Comparison of ENCODE assay signal across 1 cellular context in the genomic region with DNA sequence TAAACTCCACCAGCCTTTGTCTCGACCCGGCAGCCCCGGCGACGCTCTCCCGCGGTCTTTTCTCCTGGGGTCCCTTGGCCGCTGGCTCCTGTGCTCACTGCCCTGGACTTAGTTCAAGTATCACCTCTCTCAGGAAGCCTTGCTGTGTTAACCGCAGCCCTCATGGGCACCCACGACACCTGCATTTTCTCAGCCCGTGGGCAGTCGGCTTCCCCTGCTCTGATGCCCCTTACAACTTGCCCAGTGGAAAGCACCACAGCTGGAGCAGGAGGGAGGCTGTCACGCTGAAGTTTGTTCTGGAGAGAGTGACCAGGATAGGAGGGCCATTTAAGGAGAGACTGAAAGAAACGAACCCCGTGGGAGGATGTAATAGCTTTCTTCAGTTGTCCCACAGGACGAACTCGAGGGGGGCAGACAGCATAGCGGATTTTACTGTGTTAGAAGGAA.
TF ChIP-seq lines count a peak whose summit lies in the region.

No MANE protein-coding gene starts in this region.

TF ChIP-seq in GM12878, 131 proteins besides CTCF, POLR2A, EP300 and RAD21 (continued from another document):
- TF ChIP-seq, protein P1, sequence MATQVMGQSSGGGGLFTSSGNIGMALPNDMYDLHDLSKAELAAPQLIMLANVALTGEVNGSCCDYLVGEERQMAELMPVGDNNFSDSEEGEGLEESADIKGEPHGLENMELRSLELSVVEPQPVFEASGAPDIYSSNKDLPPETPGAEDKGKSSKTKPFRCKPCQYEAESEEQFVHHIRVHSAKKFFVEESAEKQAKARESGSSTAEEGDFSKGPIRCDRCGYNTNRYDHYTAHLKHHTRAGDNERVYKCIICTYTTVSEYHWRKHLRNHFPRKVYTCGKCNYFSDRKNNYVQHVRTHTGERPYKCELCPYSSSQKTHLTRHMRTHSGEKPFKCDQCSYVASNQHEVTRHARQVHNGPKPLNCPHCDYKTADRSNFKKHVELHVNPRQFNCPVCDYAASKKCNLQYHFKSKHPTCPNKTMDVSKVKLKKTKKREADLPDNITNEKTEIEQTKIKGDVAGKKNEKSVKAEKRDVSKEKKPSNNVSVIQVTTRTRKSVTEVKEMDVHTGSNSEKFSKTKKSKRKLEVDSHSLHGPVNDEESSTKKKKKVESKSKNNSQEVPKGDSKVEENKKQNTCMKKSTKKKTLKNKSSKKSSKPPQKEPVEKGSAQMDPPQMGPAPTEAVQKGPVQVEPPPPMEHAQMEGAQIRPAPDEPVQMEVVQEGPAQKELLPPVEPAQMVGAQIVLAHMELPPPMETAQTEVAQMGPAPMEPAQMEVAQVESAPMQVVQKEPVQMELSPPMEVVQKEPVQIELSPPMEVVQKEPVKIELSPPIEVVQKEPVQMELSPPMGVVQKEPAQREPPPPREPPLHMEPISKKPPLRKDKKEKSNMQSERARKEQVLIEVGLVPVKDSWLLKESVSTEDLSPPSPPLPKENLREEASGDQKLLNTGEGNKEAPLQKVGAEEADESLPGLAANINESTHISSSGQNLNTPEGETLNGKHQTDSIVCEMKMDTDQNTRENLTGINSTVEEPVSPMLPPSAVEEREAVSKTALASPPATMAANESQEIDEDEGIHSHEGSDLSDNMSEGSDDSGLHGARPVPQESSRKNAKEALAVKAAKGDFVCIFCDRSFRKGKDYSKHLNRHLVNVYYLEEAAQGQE (IDR thresholded peaks at IDR 0.05; ENCODE audit: low read depth, low read length), result no peak
- TF ChIP-seq RELA (IDR thresholded peaks at IDR 0.05; ENCODE audit: borderline replicate concordance, partially characterized antibody) (peak; percentile 3), ATF7 (IDR thresholded peaks at IDR 0.05; ENCODE audit: low read depth) (no peak), ZNF384 (IDR thresholded peaks at IDR 0.05; ENCODE audit: borderline replicate concordance, low read depth, low read length) (no peak), HCFC1 (IDR thresholded peaks at IDR 0.05; ENCODE audit: low read length) (no peak), RUNX3 (IDR thresholded peaks at IDR 0.05; ENCODE audit: low read length) (peak; percentile 61), CHD2 (IDR thresholded peaks at IDR 0.05; ENCODE audit: borderline replicate concordance, low read depth, low read length) (no peak), CREB1 (IDR thresholded peaks at IDR 0.05; ENCODE audit: low read depth) (peak; percentile 1; the same call in 1 of the 2 replicates), SREBF1 (IDR thresholded peaks at IDR 0.05; ENCODE audit: low read length) (no peak), IKZF2 (IDR thresholded peaks at IDR 0.05) (0 out of 4 replicates have a peak, but pooled peaks of 1 of the 2 experiments have one; percentile 20), DPF2 (IDR thresholded peaks at IDR 0.05) (no peak), MYC (IDR thresholded peaks at IDR 0.05; ENCODE audit: insufficient read depth, insufficient read length, insufficient replicate concordance, low read length, severe bottlenecking) (no peak), ZNF622 (IDR thresholded peaks at IDR 0.05) (no peak), GABPA (IDR thresholded peaks at IDR 0.05; ENCODE audit: low read depth) (no peak), CEBPB (IDR thresholded peaks at IDR 0.05; ENCODE audit: borderline replicate concordance in 1 of 2, low read depth in 2 of 2, low read length in 2 of 2) (no peak), RBBP5 (conservative IDR thresholded peaks at IDR 0.05) (peak; percentile 95)
- TF ChIP-seq, protein P2, sequence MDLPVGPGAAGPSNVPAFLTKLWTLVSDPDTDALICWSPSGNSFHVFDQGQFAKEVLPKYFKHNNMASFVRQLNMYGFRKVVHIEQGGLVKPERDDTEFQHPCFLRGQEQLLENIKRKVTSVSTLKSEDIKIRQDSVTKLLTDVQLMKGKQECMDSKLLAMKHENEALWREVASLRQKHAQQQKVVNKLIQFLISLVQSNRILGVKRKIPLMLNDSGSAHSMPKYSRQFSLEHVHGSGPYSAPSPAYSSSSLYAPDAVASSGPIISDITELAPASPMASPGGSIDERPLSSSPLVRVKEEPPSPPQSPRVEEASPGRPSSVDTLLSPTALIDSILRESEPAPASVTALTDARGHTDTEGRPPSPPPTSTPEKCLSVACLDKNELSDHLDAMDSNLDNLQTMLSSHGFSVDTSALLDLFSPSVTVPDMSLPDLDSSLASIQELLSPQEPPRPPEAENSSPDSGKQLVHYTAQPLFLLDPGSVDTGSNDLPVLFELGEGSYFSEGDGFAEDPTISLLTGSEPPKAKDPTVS (IDR thresholded peaks at IDR 0.05; ENCODE audit: low read depth, low read length), result no peak
- TF ChIP-seq, protein P3, sequence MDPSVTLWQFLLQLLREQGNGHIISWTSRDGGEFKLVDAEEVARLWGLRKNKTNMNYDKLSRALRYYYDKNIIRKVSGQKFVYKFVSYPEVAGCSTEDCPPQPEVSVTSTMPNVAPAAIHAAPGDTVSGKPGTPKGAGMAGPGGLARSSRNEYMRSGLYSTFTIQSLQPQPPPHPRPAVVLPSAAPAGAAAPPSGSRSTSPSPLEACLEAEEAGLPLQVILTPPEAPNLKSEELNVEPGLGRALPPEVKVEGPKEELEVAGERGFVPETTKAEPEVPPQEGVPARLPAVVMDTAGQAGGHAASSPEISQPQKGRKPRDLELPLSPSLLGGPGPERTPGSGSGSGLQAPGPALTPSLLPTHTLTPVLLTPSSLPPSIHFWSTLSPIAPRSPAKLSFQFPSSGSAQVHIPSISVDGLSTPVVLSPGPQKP (IDR thresholded peaks at IDR 0.05; ENCODE audit: low read depth, low read length), result 0 out of 2 replicates have a peak, but pooled peaks have one; percentile 17
- TF ChIP-seq, protein P4, sequence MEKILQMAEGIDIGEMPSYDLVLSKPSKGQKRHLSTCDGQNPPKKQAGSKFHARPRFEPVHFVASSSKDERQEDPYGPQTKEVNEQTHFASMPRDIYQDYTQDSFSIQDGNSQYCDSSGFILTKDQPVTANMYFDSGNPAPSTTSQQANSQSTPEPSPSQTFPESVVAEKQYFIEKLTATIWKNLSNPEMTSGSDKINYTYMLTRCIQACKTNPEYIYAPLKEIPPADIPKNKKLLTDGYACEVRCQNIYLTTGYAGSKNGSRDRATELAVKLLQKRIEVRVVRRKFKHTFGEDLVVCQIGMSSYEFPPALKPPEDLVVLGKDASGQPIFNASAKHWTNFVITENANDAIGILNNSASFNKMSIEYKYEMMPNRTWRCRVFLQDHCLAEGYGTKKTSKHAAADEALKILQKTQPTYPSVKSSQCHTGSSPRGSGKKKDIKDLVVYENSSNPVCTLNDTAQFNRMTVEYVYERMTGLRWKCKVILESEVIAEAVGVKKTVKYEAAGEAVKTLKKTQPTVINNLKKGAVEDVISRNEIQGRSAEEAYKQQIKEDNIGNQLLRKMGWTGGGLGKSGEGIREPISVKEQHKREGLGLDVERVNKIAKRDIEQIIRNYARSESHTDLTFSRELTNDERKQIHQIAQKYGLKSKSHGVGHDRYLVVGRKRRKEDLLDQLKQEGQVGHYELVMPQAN (conservative IDR thresholded peaks at IDR 0.05), result peak; percentile 5; the same call in 1 of the 2 replicates
- TF ChIP-seq, protein P5, sequence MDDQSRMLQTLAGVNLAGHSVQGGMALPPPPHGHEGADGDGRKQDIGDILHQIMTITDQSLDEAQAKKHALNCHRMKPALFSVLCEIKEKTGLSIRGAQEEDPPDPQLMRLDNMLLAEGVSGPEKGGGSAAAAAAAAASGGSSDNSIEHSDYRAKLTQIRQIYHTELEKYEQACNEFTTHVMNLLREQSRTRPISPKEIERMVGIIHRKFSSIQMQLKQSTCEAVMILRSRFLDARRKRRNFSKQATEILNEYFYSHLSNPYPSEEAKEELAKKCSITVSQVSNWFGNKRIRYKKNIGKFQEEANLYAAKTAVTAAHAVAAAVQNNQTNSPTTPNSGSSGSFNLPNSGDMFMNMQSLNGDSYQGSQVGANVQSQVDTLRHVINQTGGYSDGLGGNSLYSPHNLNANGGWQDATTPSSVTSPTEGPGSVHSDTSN (IDR thresholded peaks at IDR 0.05; ENCODE audit: insufficient replicate concordance, low read depth, low read length), result no peak
- TF ChIP-seq, protein P6, sequence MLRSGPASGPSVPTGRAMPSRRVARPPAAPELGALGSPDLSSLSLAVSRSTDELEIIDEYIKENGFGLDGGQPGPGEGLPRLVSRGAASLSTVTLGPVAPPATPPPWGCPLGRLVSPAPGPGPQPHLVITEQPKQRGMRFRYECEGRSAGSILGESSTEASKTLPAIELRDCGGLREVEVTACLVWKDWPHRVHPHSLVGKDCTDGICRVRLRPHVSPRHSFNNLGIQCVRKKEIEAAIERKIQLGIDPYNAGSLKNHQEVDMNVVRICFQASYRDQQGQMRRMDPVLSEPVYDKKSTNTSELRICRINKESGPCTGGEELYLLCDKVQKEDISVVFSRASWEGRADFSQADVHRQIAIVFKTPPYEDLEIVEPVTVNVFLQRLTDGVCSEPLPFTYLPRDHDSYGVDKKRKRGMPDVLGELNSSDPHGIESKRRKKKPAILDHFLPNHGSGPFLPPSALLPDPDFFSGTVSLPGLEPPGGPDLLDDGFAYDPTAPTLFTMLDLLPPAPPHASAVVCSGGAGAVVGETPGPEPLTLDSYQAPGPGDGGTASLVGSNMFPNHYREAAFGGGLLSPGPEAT (IDR thresholded peaks at IDR 0.05; ENCODE audit: low read depth), result peak; percentile 24; the same call in 1 of the 2 replicates
- TF ChIP-seq, protein P7, sequence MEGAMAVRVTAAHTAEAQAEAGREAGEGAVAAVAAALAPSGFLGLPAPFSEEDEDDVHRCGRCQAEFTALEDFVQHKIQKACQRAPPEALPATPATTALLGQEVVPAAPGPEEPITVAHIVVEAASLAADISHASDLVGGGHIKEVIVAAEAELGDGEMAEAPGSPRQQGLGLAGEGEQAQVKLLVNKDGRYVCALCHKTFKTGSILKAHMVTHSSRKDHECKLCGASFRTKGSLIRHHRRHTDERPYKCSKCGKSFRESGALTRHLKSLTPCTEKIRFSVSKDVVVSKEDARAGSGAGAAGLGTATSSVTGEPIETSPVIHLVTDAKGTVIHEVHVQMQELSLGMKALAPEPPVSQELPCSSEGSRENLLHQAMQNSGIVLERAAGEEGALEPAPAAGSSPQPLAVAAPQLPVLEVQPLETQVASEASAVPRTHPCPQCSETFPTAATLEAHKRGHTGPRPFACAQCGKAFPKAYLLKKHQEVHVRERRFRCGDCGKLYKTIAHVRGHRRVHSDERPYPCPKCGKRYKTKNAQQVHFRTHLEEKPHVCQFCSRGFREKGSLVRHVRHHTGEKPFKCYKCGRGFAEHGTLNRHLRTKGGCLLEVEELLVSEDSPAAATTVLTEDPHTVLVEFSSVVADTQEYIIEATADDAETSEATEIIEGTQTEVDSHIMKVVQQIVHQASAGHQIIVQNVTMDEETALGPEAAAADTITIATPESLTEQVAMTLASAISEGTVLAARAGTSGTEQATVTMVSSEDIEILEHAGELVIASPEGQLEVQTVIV (IDR thresholded peaks at IDR 0.05; ENCODE audit: borderline replicate concordance, partially characterized antibody), result peak; percentile 25
